22 cellular contexts compared by ENCODE assay signal in the genomic region with DNA sequence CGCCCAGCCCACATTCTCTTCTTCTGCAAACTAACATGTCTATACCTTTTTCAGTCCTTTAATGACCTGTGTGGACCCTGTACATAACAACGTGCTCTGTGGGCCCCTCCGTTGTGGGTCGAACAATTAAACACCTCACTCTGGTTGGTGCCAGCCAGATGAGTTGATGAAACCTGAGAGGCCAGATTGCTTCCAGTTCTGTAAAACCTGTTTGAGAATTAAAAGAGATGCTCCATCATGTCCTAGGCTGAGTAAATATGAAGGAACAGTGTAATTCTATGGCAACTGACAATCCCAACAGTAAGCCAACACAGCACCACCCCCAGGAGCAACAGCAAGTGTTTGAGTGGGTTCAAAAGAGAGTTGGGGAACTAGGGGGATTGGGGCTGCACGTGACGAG.
"Had no signal": no experiment of that assay in that cellular context is flagged by ENCODE, and none has a peak within 500 bp of the region (broad histone marks: within the 10 kb centered on the region; RNA-seq: fewer than 3 reads in every experiment).

No MANE protein-coding gene starts in this region.

- H3K9me3 ChIP-seq: ascending aorta, esophagus squamous epithelium, gastrocnemius medialis, neutrophil, ovary, psoas muscle, thoracic aorta had no signal

- H3K9me3 Mint-ChIP-seq: activated naive CD4-positive, alpha-beta T cell treated with anti-CD3 and anti-CD28 coated beads, Interleukin-2, amount 50 U/mL, for 24 hours; central memory CD8-positive, alpha-beta T cell; effector memory CD8-positive, alpha-beta T cell; nephron had no signal

- H3K27ac ChIP-seq: ascending aorta, dorsolateral prefrontal cortex, esophagus squamous epithelium, gastrocnemius medialis, neutrophil, ovary, psoas muscle, thoracic aorta had no signal

- DNase-seq: activated CD4-positive, alpha-beta T cell treated with anti-CD3 and anti-CD28 coated beads for 1 hour; activated CD4-positive, alpha-beta T cell treated with anti-CD3 and anti-CD28 coated beads, Interleukin-2, amount 50 U/mL, for 1 hour; activated gamma-delta T cell treated with Interleukin-2 at 50 U/mL for 16 hours; activated T-cell treated with anti-CD3 and anti-CD28 coated beads, Interleukin-2, amount 50 U/mL, for 1 hour; dorsolateral prefrontal cortex; effector memory CD8-positive, alpha-beta T cell; esophagus squamous epithelium; gastrocnemius medialis; hippocampal formation; left ventricle myocardium superior; ovary; psoas muscle; right cardiac atrium; stimulated activated CD4-positive, alpha-beta T cell treated with anti-CD3 and anti-CD28 coated beads, Interleukin-4, amount 100 ng/mL, for 24 hours; stimulated activated naive CD4-positive, alpha-beta T cell treated with Interleukin-2 at 50 U/mL for 16 hours had no signal

- H3K36me3 Mint-ChIP-seq: activated naive CD4-positive, alpha-beta T cell treated with anti-CD3 and anti-CD28 coated beads, Interleukin-2, amount 50 U/mL, for 24 hours; type B pancreatic cell had no signal

- H3K4me1 ChIP-seq: ascending aorta, psoas muscle had no signal

- H3K27ac Mint-ChIP-seq: activated naive CD4-positive, alpha-beta T cell treated with anti-CD3 and anti-CD28 coated beads, Interleukin-2, amount 50 U/mL, for 24 hours; effector memory CD8-positive, alpha-beta T cell; nephron; type B pancreatic cell had no signal

- H3K36me3 ChIP-seq: ascending aorta, esophagus squamous epithelium, gastrocnemius medialis, neutrophil, ovary, thoracic aorta had no signal

- H3K27me3 ChIP-seq: ascending aorta, esophagus squamous epithelium, ovary had no signal

- H3K4me3 ChIP-seq: ascending aorta, dorsolateral prefrontal cortex, esophagus squamous epithelium, gastrocnemius medialis, ovary, psoas muscle, thoracic aorta had no signal

- H3K4me3 Mint-ChIP-seq: activated naive CD4-positive, alpha-beta T cell treated with anti-CD3 and anti-CD28 coated beads, Interleukin-2, amount 50 U/mL, for 24 hours; central memory CD8-positive, alpha-beta T cell; effector memory CD8-positive, alpha-beta T cell; nephron; type B pancreatic cell had no signal
